1 cellular context compared by ENCODE assay signal in the genomic region with DNA sequence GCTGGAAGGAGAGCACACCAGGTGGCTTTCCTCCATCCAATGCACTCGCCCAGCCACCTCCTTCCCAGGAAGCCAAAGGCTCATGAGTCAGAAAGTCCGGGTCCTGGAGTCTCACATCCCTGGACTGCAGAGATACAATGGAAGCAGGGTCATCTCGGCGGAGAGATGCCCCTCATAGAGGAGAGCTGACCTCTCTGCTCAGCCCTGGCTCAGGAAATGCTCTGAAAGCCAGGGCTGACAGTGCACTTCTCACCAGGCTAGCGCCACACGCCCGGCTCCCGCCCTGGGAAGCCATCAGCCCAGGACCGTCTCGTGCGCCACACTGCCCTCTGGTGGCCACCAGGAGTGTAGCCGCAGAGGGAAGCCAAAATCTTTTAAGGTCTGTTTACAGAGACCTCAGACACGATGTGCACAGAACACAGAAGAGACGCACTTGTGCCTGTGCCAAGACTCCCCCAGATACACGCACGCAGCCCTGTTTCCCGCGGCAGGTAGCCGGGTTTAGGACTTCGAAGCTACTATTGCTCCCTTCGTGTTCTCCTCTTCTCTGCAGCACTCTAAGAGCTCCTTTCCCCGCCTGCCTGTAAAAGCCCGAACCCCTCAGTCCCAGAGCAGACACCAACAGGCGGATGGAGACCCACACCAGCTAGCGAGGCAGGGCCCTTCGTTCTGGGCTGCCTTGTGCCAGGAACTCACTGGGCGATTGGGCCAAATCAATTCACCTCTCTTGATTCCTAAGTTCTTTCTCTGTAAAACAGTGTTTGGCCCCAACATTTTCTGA.
TF ChIP-seq lines count a peak whose summit lies in the region.

No MANE protein-coding gene starts in this region.

TF ChIP-seq in H1, 55 proteins besides CTCF, POLR2A, EP300 and RAD21:
- peak; percentile 79; the same call in 1 of the 2 replicates for TF ChIP-seq YY1 (IDR thresholded peaks at IDR 0.05; ENCODE audit: low read depth, low read length)
- TF ChIP-seq CBX5 (IDR thresholded peaks at IDR 0.05; ENCODE audit: low read depth, low read length), result no peak
- peak; percentile 43 for TF ChIP-seq NANOG (IDR thresholded peaks at IDR 0.05; ENCODE audit: insufficient read depth, low read depth, low read length, poor library complexity, severe bottlenecking)
- TF ChIP-seq, protein P1, sequence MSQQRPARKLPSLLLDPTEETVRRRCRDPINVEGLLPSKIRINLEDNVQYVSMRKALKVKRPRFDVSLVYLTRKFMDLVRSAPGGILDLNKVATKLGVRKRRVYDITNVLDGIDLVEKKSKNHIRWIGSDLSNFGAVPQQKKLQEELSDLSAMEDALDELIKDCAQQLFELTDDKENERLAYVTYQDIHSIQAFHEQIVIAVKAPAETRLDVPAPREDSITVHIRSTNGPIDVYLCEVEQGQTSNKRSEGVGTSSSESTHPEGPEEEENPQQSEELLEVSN (IDR thresholded peaks at IDR 0.05), result peak; percentile 67
- TF ChIP-seq KDM4A (IDR thresholded peaks at IDR 0.05; ENCODE audit: low read depth, low read length, severe bottlenecking), result peak; percentile 57
- no peak for TF ChIP-seq JUN (IDR thresholded peaks at IDR 0.05; ENCODE audit: low read depth, low read length)
- TF ChIP-seq, protein P2, sequence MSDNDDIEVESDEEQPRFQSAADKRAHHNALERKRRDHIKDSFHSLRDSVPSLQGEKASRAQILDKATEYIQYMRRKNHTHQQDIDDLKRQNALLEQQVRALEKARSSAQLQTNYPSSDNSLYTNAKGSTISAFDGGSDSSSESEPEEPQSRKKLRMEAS (IDR thresholded peaks at IDR 0.05), result peak; percentile 74
- TF ChIP-seq KDM5A (IDR thresholded peaks at IDR 0.05; ENCODE audit: low read length), result no peak
- no peak for TF ChIP-seq SUZ12 (IDR thresholded peaks at IDR 0.05; ENCODE audit: low read length)
- no peak for TF ChIP-seq CHD1 (IDR thresholded peaks at IDR 0.05; ENCODE audit: low read depth, low read length)
- 0 out of 4 replicates have a peak, but pooled peaks of 1 of the 2 experiments have one; percentile 44 for TF ChIP-seq SIN3A (conservative IDR thresholded peaks at IDR 0.05 in 1 of 2, IDR thresholded peaks at IDR 0.05 in 1 of 2; ENCODE audit: low read depth in 1 of 2, low read length in 2 of 2)
- no peak for TF ChIP-seq EZH2 (IDR thresholded peaks at IDR 0.05; ENCODE audit: low read depth, low read length, severe bottlenecking)
- peak; percentile 55; the same call in 1 of the 2 replicates for TF ChIP-seq BACH1 (IDR thresholded peaks at IDR 0.05; ENCODE audit: low read length)
- TF ChIP-seq EGR1 (IDR thresholded peaks at IDR 0.05; ENCODE audit: borderline replicate concordance, low read depth, low read length), result no peak
